Comparison of ENCODE assay signal across 1 cellular context in genomic region chr19:17183271-17183757, GRCh38.
TF ChIP-seq lines count a peak whose summit lies in the region.

No MANE protein-coding gene starts in this region.

TF ChIP-seq in GM23338, 12 proteins besides CTCF, POLR2A, EP300 and RAD21 (continued from another document):
- no peak for TF ChIP-seq ZNF462 (CRISPR knock-in tag; IDR thresholded peaks at IDR 0.05)
- no peak for TF ChIP-seq POLR2AphosphoS5 (IDR thresholded peaks at IDR 0.05; ENCODE audit: low read depth)
- TF ChIP-seq NANOG (IDR thresholded peaks at IDR 0.05; ENCODE audit: borderline replicate concordance), result no peak
- TF ChIP-seq REST (IDR thresholded peaks at IDR 0.05; ENCODE audit: unreplicated experiment), result no peak
- TF ChIP-seq ZNF331 (CRISPR knock-in tag; IDR thresholded peaks at IDR 0.05; ENCODE audit: low read depth), result no peak
- no peak for TF ChIP-seq EZH2phosphoT487 (IDR thresholded peaks at IDR 0.05; ENCODE audit: unreplicated experiment)
